8 cellular contexts compared by ENCODE assay signal in the genomic region with DNA sequence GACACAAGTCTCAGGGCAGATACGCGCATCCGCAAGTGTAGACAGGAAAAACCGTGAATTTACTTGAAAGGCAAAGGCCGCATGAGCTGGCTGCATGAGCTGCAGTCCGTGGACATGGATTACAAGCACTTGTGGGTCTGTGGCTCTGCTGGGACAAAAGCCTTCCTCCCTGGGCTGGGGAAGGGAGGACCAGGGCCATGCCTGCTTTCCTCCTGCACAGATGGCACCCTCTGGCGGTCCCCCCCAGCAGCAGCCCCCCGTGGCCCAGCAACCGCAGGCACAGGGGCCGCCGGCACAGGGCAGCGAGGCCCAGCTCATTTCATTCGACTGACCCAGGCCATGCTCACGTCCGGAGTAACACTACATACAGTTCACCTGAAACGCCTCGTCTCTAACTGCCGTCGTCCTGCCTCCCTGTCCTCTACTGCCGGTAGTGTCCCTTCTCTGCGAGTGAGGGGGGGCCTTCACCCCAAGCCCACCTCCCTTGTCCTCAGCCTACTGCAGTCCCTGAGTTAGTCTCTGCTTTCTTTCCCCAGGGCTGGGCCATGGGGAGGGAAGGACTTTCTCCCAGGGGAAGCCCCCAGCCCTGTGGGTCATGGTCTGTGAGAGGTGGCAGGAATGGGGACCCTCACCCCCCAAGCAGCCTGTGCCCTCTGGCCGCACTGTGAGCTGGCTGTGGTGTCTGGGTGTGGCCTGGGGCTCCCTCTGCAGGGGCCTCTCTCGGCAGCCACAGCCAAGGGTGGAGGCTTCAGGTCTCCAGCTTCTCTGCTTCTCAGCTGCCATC. TPM values are rescaled to one million over a fixed set of nuclear protein-coding genes. Genes with fewer than 3 reads are reported as not detected.
DNase-seq lines count a peak whose midpoint lies in the region; ATAC-seq and TF ChIP-seq lines count a peak whose summit lies in the region.

No MANE protein-coding gene starts in this region.

- 54 to 75% (median 61%) methylated on average over 17 to 23 of the region's 23 CpGs for WGBS in stomach, 5 donors

- TF ChIP-seq CTCF in foreskin keratinocyte (conservative IDR thresholded peaks at IDR 0.05) (peak; percentile 35), stomach (IDR thresholded peaks at IDR 0.05) (no peak)

- no peaks in the 10 kb centered on the region for H3K9me3 Mint-ChIP-seq in activated T-cell treated with anti-CD3 and anti-CD28 coated beads, Interleukin-2, amount 50 U/mL, for 24 hours

- H3K27ac Mint-ChIP-seq in activated T-cell treated with anti-CD3 and anti-CD28 coated beads, Interleukin-2, amount 50 U/mL, for 24 hours, result peak overlapping the region; percentile 97

- H3K27me3 ChIP-seq in foreskin keratinocyte (no peaks in the 10 kb centered on the region), stomach (no peaks in the 10 kb centered on the region)

- H3K4me3 ChIP-seq in stomach, result peak overlapping the region; percentile 79 to 87 (median 86)

- H3K9me3 ChIP-seq in stomach, result no peaks in the 10 kb centered on the region

- no peaks in the 10 kb centered on the region for H3K4me1 ChIP-seq in foreskin keratinocyte
- peaks cover 33 to 43% (median 40%) of the 10 kb centered on the region in 4 donors for H3K4me1 ChIP-seq in stomach

- no peak for TF ChIP-seq EP300 in stomach (IDR thresholded peaks at IDR 0.05)

- H3K36me3 ChIP-seq in stomach, result peaks cover 50 to 70% (median 69%) of the 10 kb centered on the region in 4 donors

- no peaks in the 10 kb centered on the region for H3K27me3 Mint-ChIP-seq in activated T-cell treated with anti-CD3 and anti-CD28 coated beads, Interleukin-2, amount 50 U/mL, for 24 hours

- intact Hi-C loops in stomach (cut with DNase I; ENCODE audit: low total_unique reads), result no loop called here

- no peak for TF ChIP-seq POLR2A in stomach (IDR thresholded peaks at IDR 0.05)

- peaks cover 88% of the 10 kb centered on the region for H3K36me3 Mint-ChIP-seq in activated T-cell treated with anti-CD3 and anti-CD28 coated beads, Interleukin-2, amount 50 U/mL, for 24 hours (ENCODE audit: low read depth)

- H3K4me1 Mint-ChIP-seq in activated T-cell treated with anti-CD3 and anti-CD28 coated beads, Interleukin-2, amount 50 U/mL, for 24 hours (ENCODE audit: low read depth), result peaks cover 30% of the 10 kb centered on the region

- H3K27ac ChIP-seq in foreskin keratinocyte (no peak overlapping the region), stomach (peak overlapping the region in 4 of 5 donors; percentile 95 to 98 (median 95))

- peak overlapping the region; percentile 97 for H3K4me3 Mint-ChIP-seq in activated T-cell treated with anti-CD3 and anti-CD28 coated beads, Interleukin-2, amount 50 U/mL, for 24 hours

- peak; percentile 28 for ATAC-seq in SK-N-SH treated with all-trans-retinoic acid at 6 μM for 48 hours
- ATAC-seq in foreskin keratinocyte, result no peak
- no peak for ATAC-seq in GM18520 (IDR thresholded peaks at IDR 0.05; ENCODE audit: unreplicated experiment)
- no peak for ATAC-seq in GM21619 (IDR thresholded peaks at IDR 0.05; ENCODE audit: unreplicated experiment)

- no peak for DNase-seq in activated T-cell treated with anti-CD3 and anti-CD28 coated beads, Interleukin-2, amount 50 U/mL, for 24 hours
- no peak for DNase-seq in activated T-cell treated with anti-CD3 and anti-CD28 coated beads for 4 hours
- peak in 1 of 2 donors; percentile 2 for DNase-seq in foreskin keratinocyte
- no peak for DNase-seq in stomach
- no peak for DNase-seq in activated effector memory CD4-positive, alpha-beta T cell treated with anti-CD3 and anti-CD28 coated beads, Interleukin-2, amount 50 U/mL, for 16 hours

TF ChIP-seq in SK-N-SH treated with all-trans-retinoic acid at 6 μM for 48 hours, 23 proteins besides CTCF, POLR2A, EP300 and RAD21:
- TF ChIP-seq ZNF70 (CRISPR knock-in tag; IDR thresholded peaks at IDR 0.05), result no peak
- TF ChIP-seq, protein P1, sequence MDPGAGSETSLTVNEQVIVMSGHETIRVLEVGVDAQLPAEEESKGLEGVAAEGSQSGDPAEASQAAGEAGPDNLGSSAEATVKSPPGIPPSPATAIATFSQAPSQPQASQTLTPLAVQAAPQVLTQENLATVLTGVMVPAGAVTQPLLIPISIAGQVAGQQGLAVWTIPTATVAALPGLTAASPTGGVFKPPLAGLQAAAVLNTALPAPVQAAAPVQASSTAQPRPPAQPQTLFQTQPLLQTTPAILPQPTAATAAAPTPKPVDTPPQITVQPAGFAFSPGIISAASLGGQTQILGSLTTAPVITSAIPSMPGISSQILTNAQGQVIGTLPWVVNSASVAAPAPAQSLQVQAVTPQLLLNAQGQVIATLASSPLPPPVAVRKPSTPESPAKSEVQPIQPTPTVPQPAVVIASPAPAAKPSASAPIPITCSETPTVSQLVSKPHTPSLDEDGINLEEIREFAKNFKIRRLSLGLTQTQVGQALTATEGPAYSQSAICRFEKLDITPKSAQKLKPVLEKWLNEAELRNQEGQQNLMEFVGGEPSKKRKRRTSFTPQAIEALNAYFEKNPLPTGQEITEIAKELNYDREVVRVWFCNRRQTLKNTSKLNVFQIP (CRISPR knock-in tag; IDR thresholded peaks at IDR 0.05; ENCODE audit: borderline replicate concordance, low read depth), result no peak
- TF ChIP-seq, protein P2, sequence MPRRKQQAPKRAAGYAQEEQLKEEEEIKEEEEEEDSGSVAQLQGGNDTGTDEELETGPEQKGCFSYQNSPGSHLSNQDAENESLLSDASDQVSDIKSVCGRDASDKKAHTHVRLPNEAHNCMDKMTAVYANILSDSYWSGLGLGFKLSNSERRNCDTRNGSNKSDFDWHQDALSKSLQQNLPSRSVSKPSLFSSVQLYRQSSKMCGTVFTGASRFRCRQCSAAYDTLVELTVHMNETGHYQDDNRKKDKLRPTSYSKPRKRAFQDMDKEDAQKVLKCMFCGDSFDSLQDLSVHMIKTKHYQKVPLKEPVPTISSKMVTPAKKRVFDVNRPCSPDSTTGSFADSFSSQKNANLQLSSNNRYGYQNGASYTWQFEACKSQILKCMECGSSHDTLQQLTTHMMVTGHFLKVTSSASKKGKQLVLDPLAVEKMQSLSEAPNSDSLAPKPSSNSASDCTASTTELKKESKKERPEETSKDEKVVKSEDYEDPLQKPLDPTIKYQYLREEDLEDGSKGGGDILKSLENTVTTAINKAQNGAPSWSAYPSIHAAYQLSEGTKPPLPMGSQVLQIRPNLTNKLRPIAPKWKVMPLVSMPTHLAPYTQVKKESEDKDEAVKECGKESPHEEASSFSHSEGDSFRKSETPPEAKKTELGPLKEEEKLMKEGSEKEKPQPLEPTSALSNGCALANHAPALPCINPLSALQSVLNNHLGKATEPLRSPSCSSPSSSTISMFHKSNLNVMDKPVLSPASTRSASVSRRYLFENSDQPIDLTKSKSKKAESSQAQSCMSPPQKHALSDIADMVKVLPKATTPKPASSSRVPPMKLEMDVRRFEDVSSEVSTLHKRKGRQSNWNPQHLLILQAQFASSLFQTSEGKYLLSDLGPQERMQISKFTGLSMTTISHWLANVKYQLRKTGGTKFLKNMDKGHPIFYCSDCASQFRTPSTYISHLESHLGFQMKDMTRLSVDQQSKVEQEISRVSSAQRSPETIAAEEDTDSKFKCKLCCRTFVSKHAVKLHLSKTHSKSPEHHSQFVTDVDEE (CRISPR knock-in tag; IDR thresholded peaks at IDR 0.05), result no peak
- TF ChIP-seq GLIS3 (CRISPR knock-in tag; IDR thresholded peaks at IDR 0.05), result no peak
- TF ChIP-seq ZC3H10 (CRISPR knock-in tag; IDR thresholded peaks at IDR 0.05), result no peak
- TF ChIP-seq ZFP30 (CRISPR knock-in tag; IDR thresholded peaks at IDR 0.05), result no peak
- no peak for TF ChIP-seq OSR1 (CRISPR knock-in tag; IDR thresholded peaks at IDR 0.05)
- TF ChIP-seq, protein P3, sequence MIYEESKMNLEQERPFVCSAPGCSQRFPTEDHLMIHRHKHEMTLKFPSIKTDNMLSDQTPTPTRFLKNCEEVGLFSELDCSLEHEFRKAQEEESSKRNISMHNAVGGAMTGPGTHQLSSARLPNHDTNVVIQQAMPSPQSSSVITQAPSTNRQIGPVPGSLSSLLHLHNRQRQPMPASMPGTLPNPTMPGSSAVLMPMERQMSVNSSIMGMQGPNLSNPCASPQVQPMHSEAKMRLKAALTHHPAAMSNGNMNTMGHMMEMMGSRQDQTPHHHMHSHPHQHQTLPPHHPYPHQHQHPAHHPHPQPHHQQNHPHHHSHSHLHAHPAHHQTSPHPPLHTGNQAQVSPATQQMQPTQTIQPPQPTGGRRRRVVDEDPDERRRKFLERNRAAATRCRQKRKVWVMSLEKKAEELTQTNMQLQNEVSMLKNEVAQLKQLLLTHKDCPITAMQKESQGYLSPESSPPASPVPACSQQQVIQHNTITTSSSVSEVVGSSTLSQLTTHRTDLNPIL (CRISPR knock-in tag; IDR thresholded peaks at IDR 0.05; ENCODE audit: low read depth), result no peak
- no peak for TF ChIP-seq PPARA (CRISPR knock-in tag; IDR thresholded peaks at IDR 0.05; ENCODE audit: borderline replicate concordance)
- TF ChIP-seq ZNF8 (CRISPR knock-in tag; IDR thresholded peaks at IDR 0.05), result no peak
- no peak for TF ChIP-seq ISL1 (CRISPR knock-in tag; IDR thresholded peaks at IDR 0.05)
- no peak for TF ChIP-seq BACH2 (CRISPR knock-in tag; IDR thresholded peaks at IDR 0.05; ENCODE audit: borderline replicate concordance)
- no peak for TF ChIP-seq ESRRG (CRISPR knock-in tag; IDR thresholded peaks at IDR 0.05)

RNA-seq across cellular contexts. Expression of a gene that starts 1.7 kb away (rescaled TPM):
- total RNA-seq in foreskin keratinocyte (56.7 and 88.0 TPM in 2 replicates), stomach (100 to 1,000 TPM in 1 of 5 donors, 10 to 100 TPM in 3, 1 to 10 TPM in 1; 3.5 to 146 (median 47.8) TPM)
- polyA plus RNA-seq in foreskin keratinocyte (251 and 263 TPM in 2 replicates), stomach (100 to 1,000 TPM in 2 of 3 donors, 10 to 100 TPM in 1; 90.6 to 178 (median 158) TPM)

RNA-seq across cellular contexts. Expression of a gene that starts 10.6 kb away (rescaled TPM):
- total RNA-seq in foreskin keratinocyte (27.8 and 34.2 TPM in 2 replicates), stomach (10 to 100 TPM in 3 of 5 donors, 1 to 10 TPM in 2; 3.5 to 55.6 (median 17.6) TPM)
- polyA plus RNA-seq in foreskin keratinocyte (32.0 and 39.2 TPM in 2 replicates), stomach (10 to 100 TPM; 33.2 to 40.7 (median 34.1) TPM)

RNA-seq across cellular contexts. Expression of a gene that starts 17.7 kb away (rescaled TPM):
- total RNA-seq in foreskin keratinocyte (123 and 136 TPM in 2 replicates), stomach (100 to 1,000 TPM in 4 of 5 donors, 10 to 100 TPM in 1; 52.0 to 275 (median 142) TPM)
- polyA plus RNA-seq in foreskin keratinocyte (138 and 155 TPM in 2 replicates), stomach (100 to 1,000 TPM in 2 of 3 donors, 10 to 100 TPM in 1; 86.1 to 138 (median 105) TPM)

RNA-seq across cellular contexts. Expression of a gene that starts 17.9 kb away (rescaled TPM):
- 22.7 and 23.5 TPM in 2 replicates for total RNA-seq in foreskin keratinocyte
- polyA plus RNA-seq in foreskin keratinocyte, result 33.4 and 35.9 TPM in 2 replicates
- total RNA-seq in stomach, result 100 to 1,000 TPM in 1 of 5 donors, 10 to 100 TPM in 3, 1 to 10 TPM in 1; 8.1 to 109 (median 25.7) TPM
- 10 to 100 TPM; 43.5 to 67.1 (median 55.6) TPM for polyA plus RNA-seq in stomach

RNA-seq across cellular contexts. Expression of a gene that starts 34.9 kb away (rescaled TPM):
- 33.9 and 40.1 TPM in 2 replicates for total RNA-seq in foreskin keratinocyte
- 40.7 and 46.1 TPM in 2 replicates for polyA plus RNA-seq in foreskin keratinocyte
- total RNA-seq in stomach, result 100 to 1,000 TPM in 1 of 5 donors, 10 to 100 TPM in 1, 1 to 10 TPM in 2, under 1 TPM in 1; 0.58 to 279 (median 9.4) TPM
- 10 to 100 TPM; 18.2 to 26.0 (median 23.3) TPM for polyA plus RNA-seq in stomach
